ENCODE assay signal across 8 cellular contexts in the genomic region with DNA sequence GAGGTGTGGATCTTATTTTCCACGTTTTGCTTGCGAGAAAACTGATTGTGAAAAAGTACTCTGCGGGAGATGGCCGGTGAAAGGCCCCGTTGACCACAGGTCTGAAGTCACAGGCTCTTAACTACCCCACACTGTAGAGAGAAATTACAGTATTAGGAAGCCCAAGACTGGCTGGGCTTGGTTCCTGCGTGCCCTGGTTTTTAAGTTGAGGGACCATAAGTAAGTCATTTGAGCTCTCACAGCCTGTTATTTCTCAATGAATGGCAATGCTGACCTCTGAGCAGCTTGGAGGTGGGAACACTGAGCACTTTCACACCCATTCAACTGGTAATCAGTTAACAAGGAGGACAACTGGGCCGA. TPM values are rescaled to one million over a fixed set of nuclear protein-coding genes. Genes with fewer than 3 reads are reported as not detected.
DNase-seq lines count a peak whose midpoint lies in the region; ATAC-seq and TF ChIP-seq lines count a peak whose summit lies in the region.

No MANE protein-coding gene starts in this region.

- no peaks in the 10 kb centered on the region for H3K27me3 ChIP-seq in mammary epithelial cell (ENCODE audit: insufficient read depth, low read length)

- DNase-seq in mammary epithelial cell (no peak), nephron progenitor cell (peak; percentile 2), NCI-H446 (lab: John Stamatoyannopoulos, UW) (no peak), NCI-H774 (lab: John Stamatoyannopoulos, UW) (no peak), mucosa of gallbladder (ENCODE audit: low spot score) (no peak), SW 1271 (lab: John Stamatoyannopoulos, UW) (no peak)

- 42% methylated on average over 2 of the region's 7 CpGs for WGBS in mammary epithelial cell (ENCODE audit: low coverage, missing lambda C conversion rate)

- peak overlapping the region; percentile 34 to 83 (median 79) for H3K4me3 ChIP-seq in mammary epithelial cell (replicated peaks in 1 of 3; ENCODE audit: insufficient read depth in 1 of 3, low read depth in 2 of 3, low read length in 3 of 3)

- ATAC-seq in GM18498 (IDR thresholded peaks at IDR 0.05; ENCODE audit: unreplicated experiment): peak; percentile 35
- peak; percentile 23 for ATAC-seq in HG02970 (IDR thresholded peaks at IDR 0.05; ENCODE audit: low FRiP score, unreplicated experiment)

- dilution Hi-C loops in mammary epithelial cell (cut with HindIII; ENCODE audit: low sequenced_read_pairs): no loop called here

- H3K36me3 Mint-ChIP-seq in nephron progenitor cell (ENCODE audit: low read depth): no peaks in the 10 kb centered on the region

- peak overlapping the region; percentile 71 for H3K9ac ChIP-seq in mammary epithelial cell (ENCODE audit: insufficient read depth, low read length)

- peaks cover 76% of the 10 kb centered on the region for H3K4me1 ChIP-seq in mammary epithelial cell (ENCODE audit: insufficient read depth, low read length)

- peak overlapping the region; percentile 81 for H2AFZ ChIP-seq in mammary epithelial cell (ENCODE audit: low read depth, low read length)

- BruUV-seq in mammary epithelial cell (replicated peaks; lab: Mats Ljungman, UMichigan): TSS peak; percentile 62

- CTCF ChIA-PET in mammary epithelial cell (lab: Charles Lee; ENCODE audit: low non-redundant PET): no interaction called here

- peaks cover 30% of the 10 kb centered on the region for H3K4me1 Mint-ChIP-seq in nephron progenitor cell

- in situ Hi-C loops in mammary epithelial cell (cut with MboI; ENCODE audit: low sequenced_read_pairs in 2 of 2): no loop called here

- intact Hi-C loops in mammary epithelial cell (cut with micrococcal nuclease): loop anchor here (1.0 to 5.0 kb wide), 5 partner anchors 57 to 247 kb away; a partner anchor contains a TSS

- H3K79me2 ChIP-seq in mammary epithelial cell (ENCODE audit: insufficient read depth, low read length): peaks cover 38% of the 10 kb centered on the region

- peak overlapping the region; percentile 83 for H3K4me3 Mint-ChIP-seq in nephron progenitor cell

- H3K36me3 ChIP-seq in mammary epithelial cell (ENCODE audit: insufficient read depth, low read length): peaks cover 5% of the 10 kb centered on the region

- H3K9me3 ChIP-seq in mammary epithelial cell (replicated peaks; ENCODE audit: insufficient read depth, low read length): no peaks in the 10 kb centered on the region

- no peaks in the 10 kb centered on the region for H3K9me3 Mint-ChIP-seq in nephron progenitor cell

- peak overlapping the region; percentile 99 for H3K4me2 ChIP-seq in mammary epithelial cell (ENCODE audit: insufficient read depth, low read depth, low read length)

- peaks cover 21% of the 10 kb centered on the region for H3K27me3 Mint-ChIP-seq in nephron progenitor cell (ENCODE audit: low read depth, poor library complexity)

- no peaks in the 10 kb centered on the region for H4K20me1 ChIP-seq in mammary epithelial cell (ENCODE audit: insufficient read depth, low read length)

- TF ChIP-seq CTCF in mammary epithelial cell (conservative IDR thresholded peaks at IDR 0.05 in 1 of 2, IDR thresholded peaks at IDR 0.05 in 1 of 2; ENCODE audit: extremely low read depth in 1 of 2, insufficient read depth in 1 of 2, low read depth in 1 of 2, low read length in 2 of 2) (no peak), nephron progenitor cell (IDR thresholded peaks at IDR 0.05) (no peak)

- H3K27ac ChIP-seq in mammary epithelial cell (ENCODE audit: insufficient read depth, low read depth, low read length): peak overlapping the region; percentile 87

- H3K27ac Mint-ChIP-seq in nephron progenitor cell: no peak overlapping the region

RNA-seq across cellular contexts. Expression of a gene that starts 0.4 kb away (rescaled TPM):
- total RNA-seq in mammary epithelial cell (10 to 100 TPM; 55.8 to 87.7 TPM), mucosa of gallbladder (5.9 TPM)
- polyA plus RNA-seq in mammary epithelial cell: 74.9 TPM
- 53.4 TPM for polyA minus RNA-seq in mammary epithelial cell
